ENCODE assay signal across 21 cellular contexts in the genomic region with DNA sequence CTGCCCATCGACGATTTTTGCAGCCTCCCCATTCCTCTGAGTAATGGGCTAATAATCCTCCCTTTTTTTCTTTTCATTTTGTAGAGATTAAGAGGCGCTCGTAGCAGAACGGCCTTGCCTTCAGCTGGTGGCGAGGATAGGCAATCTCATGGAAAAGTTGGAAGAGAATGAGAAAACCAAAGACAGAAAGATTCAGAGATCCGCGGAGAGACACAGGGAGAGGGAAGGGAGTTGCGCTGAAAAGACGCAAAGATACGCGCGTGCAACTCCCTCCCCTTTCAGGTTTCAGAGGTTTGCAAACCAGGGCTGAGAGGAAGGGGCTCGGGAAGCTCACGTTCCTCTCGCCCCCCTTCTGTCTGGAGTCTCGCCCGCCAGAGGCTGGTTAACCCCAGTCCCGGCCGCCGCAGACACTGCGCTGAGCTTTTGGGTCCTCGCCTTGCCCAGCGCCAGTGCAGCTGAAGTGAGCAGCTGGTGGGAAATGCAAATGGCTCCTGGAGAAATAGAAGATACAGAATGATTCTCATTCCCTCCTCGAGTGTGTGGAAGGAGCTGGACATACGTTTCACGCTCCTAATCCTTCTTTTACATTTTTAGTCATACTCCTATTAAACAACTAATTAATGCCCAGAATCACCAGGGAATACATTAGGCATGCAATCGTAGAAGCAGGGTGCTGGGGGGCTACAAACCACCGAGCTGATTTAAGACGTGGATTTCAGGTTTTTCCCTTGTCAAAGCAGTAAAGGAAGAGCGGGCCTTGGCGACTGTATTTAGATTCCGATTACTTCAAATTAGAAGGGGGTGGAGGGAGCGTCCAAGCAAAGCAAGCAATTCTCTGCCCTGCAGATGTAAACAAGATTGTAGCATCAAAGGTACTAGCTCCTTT. TPM values are rescaled to one million over a fixed set of nuclear protein-coding genes. Genes with fewer than 3 reads are reported as not detected.
DNase-seq lines count a peak whose midpoint lies in the region; ATAC-seq and TF ChIP-seq lines count a peak whose summit lies in the region.
"Had no signal": no experiment of that assay in that cellular context is flagged by ENCODE, and none has a peak within 500 bp of the region (broad histone marks: within the 10 kb centered on the region; RNA-seq: fewer than 3 reads in every experiment).

No MANE protein-coding gene starts in this region.

- H4K20me1 ChIP-seq in hepatocyte (ENCODE audit: insufficient read depth, poor library complexity, severe bottlenecking), result no peaks in the 10 kb centered on the region

- no peaks in the 10 kb centered on the region for H3K9me3 ChIP-seq in hepatocyte (ENCODE audit: low read depth)
- H3K9me3 ChIP-seq: ascending aorta, BE2C, MG63, suprapubic skin had no signal

- H3K79me2 ChIP-seq in hepatocyte, result peaks cover 44% of the 10 kb centered on the region

- peaks cover 19% of the 10 kb centered on the region for H3K9me3 Mint-ChIP-seq in activated CD4-positive, alpha-beta T cell treated with anti-CD3 and anti-CD28 coated beads, Interleukin-2, amount 10 ng/mL, durations not matched to agents 24 days and 14 days

- DNase-seq in activated CD4-positive, alpha-beta T cell treated with anti-CD3 and anti-CD28 coated beads, Interleukin-2, amount 10 ng/mL, durations not matched to agents 24 days and 14 days, result no peak
- DNase-seq in activated CD4-positive, alpha-beta T cell treated with anti-CD3 and anti-CD28 coated beads for 4 hours, result no peak
- DNase-seq in hepatocyte (ENCODE audit: low spot score) (no peak), myocyte (ENCODE audit: low read depth) (peak; percentile 65), HCEC 1CT (no peak), posterior vena cava (ENCODE audit: low spot score) (no peak)
- DNase-seq in activated T-cell treated with anti-CD3 and anti-CD28 coated beads, Interleukin-2, amount 50 U/mL, for 48 hours, result no peak
- DNase-seq: activated CD4-positive, alpha-beta T cell treated with anti-CD3 and anti-CD28 coated beads, Interleukin-2, amount 50 U/mL, for 1 hour; activated naive CD4-positive, alpha-beta T cell treated with anti-CD3 and anti-CD28 coated beads for 36 hours; activated T-cell treated with anti-CD3 and anti-CD28 coated beads for 4 hours; BE2C; hypothalamus; MG63; naive B cell; NCI-H146; NCI-H2227 treated with DMSO at 0.1 percent for 48 hours; RPMI8226 had no signal

- H3K36me3 ChIP-seq in hepatocyte (replicated peaks; ENCODE audit: insufficient read depth, low read depth), result no peaks in the 10 kb centered on the region
- H3K36me3 ChIP-seq: ascending aorta, BE2C, MG63, suprapubic skin had no signal

- peak overlapping the region; percentile 10 for H3K4me3 ChIP-seq in hepatocyte
- H3K4me3 ChIP-seq: ascending aorta, MG63, suprapubic skin had no signal

- H3K36me3 Mint-ChIP-seq in activated CD4-positive, alpha-beta T cell treated with anti-CD3 and anti-CD28 coated beads, Interleukin-2, amount 10 ng/mL, durations not matched to agents 24 days and 14 days (ENCODE audit: low read depth), result peaks cover 9% of the 10 kb centered on the region

- 18% methylated on average over 34 of the region's 34 CpGs for WGBS in hepatocyte (ENCODE audit: low lambda C conversion rate, missing lambda C conversion rate)

- peaks cover 75% of the 10 kb centered on the region for H3K27me3 Mint-ChIP-seq in activated CD4-positive, alpha-beta T cell treated with anti-CD3 and anti-CD28 coated beads, Interleukin-2, amount 10 ng/mL, durations not matched to agents 24 days and 14 days

- H2AFZ ChIP-seq in hepatocyte, result peak overlapping the region; percentile 54

- no peaks in the 10 kb centered on the region for H3K4me1 ChIP-seq in hepatocyte (ENCODE audit: insufficient read depth)
- H3K4me1 ChIP-seq: BE2C had no signal

- no peak overlapping the region for H3K4me3 Mint-ChIP-seq in activated CD4-positive, alpha-beta T cell treated with anti-CD3 and anti-CD28 coated beads, Interleukin-2, amount 10 ng/mL, durations not matched to agents 24 days and 14 days
- H3K4me3 Mint-ChIP-seq: activated naive CD4-positive, alpha-beta T cell treated with anti-CD3 and anti-CD28 coated beads for 36 hours had no signal

- H3K27ac Mint-ChIP-seq in activated CD4-positive, alpha-beta T cell treated with anti-CD3 and anti-CD28 coated beads, Interleukin-2, amount 10 ng/mL, durations not matched to agents 24 days and 14 days, result peak overlapping the region; percentile 32
- H3K27ac Mint-ChIP-seq: activated naive CD4-positive, alpha-beta T cell treated with anti-CD3 and anti-CD28 coated beads for 36 hours had no signal

- peak overlapping the region; percentile 91 for H3K27ac ChIP-seq in hepatocyte
- H3K27ac ChIP-seq: ascending aorta, suprapubic skin had no signal

- H3K4me2 ChIP-seq in hepatocyte, result peak overlapping the region; percentile 91

- TF ChIP-seq CTCF in hepatocyte (IDR thresholded peaks at IDR 0.05; ENCODE audit: poor library complexity), result no peak

- H3K9me2 ChIP-seq in hepatocyte (replicated peaks; ENCODE audit: insufficient read depth), result no peaks in the 10 kb centered on the region

- no peak for ATAC-seq in HG03025 (IDR thresholded peaks at IDR 0.05; ENCODE audit: low FRiP score, unreplicated experiment)

- intact Hi-C loops in activated CD4-positive, alpha-beta T cell treated with anti-CD3 and anti-CD28 coated beads, Interleukin-2, amount 10 ng/mL, durations not matched to agents 24 days and 14 days (cut with micrococcal nuclease), result loop anchor here (1.0 to 2.0 kb wide), 2 partner anchors 8 to 23 kb away; no protein-coding TSS in a partner anchor
- intact Hi-C loops in posterior vena cava (cut with DNase I), result no loop called here

- H3K4me1 Mint-ChIP-seq in activated CD4-positive, alpha-beta T cell treated with anti-CD3 and anti-CD28 coated beads, Interleukin-2, amount 10 ng/mL, durations not matched to agents 24 days and 14 days, result peaks cover 2% of the 10 kb centered on the region

- peaks cover 65% of the 10 kb centered on the region for H3K27me3 ChIP-seq in hepatocyte
- H3K27me3 ChIP-seq: MG63 had no signal

RNA-seq across cellular contexts. Expression of gene PITX2, which starts 16.6 kb away (rescaled TPM):
- total RNA-seq in activated CD4-positive, alpha-beta T cell treated with anti-CD3 and anti-CD28 coated beads, Interleukin-2, amount 10 ng/mL, durations not matched to agents 24 days and 14 days, result 0.09 TPM in 1 of 2 replicates, not detected in the other
- total RNA-seq in hepatocyte (80.5 and 99.2 TPM in 2 replicates), myocyte (66.1 and 140 TPM in 2 replicates), posterior vena cava (under 1 TPM; 0.19 to 0.43 TPM)
- polyA plus RNA-seq in hepatocyte, result 142 and 147 TPM in 2 replicates
- polyA plus RNA-seq in myocyte (2012), result 61.1 TPM
- total RNA-seq: activated naive CD4-positive, alpha-beta T cell treated with anti-CD3 and anti-CD28 coated beads for 36 hours; ascending aorta; liver had no signal

Comparison
In these comparisons a context has a peak if more than half of its experiments do, and no peak if none do; other contexts are left out.
1. RNA of gene PITX2, which starts 16.6 kb away (total RNA-seq): 66.1 to 140 TPM in myocyte and 80.5 to 99.2 TPM in hepatocyte; 0.19 to 0.43 TPM in posterior vena cava and 0.09 TPM in activated CD4-positive, alpha-beta T cell treated with anti-CD3 and anti-CD28 coated beads, Interleukin-2, amount 10 ng/mL, durations not matched to agents 24 days and 14 days; every median in the first group is over 10 times any median in the second.